ENCODE assay signal across 18 cellular contexts in the genomic region with DNA sequence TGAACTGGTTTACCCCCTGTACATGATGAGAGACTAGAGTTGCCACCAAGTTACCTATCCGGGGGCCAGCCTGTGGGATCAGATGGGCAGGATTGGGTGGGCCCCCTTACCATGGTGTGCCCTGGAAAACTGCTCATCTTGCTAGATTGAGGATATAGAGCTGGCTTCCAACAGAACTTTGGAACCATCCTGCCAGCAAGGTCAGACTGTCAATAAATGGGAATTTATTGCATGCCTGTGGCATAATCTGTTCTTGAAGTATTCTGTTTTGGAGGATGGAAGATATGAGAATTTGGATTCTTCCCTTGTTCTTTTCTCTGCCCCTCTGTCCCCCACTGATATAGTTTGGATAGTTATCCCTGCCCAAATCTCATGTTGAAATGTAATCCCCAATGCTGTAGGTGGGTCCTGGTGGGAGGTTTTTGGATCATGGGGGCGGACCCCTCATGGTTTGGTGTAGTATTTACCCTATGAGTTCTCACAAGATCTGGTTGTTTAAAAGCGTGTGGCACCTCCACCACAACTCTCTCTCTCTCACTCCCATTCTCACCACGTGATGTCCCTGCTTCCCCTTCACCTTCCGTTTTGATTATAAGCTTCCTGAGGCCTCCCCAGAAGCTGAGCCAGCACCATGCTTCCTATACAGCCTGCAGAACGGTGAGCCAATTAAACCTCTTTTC. TPM values are rescaled to one million over a fixed set of nuclear protein-coding genes. Genes with fewer than 3 reads are reported as not detected.
DNase-seq lines count a peak whose midpoint lies in the region; ATAC-seq and TF ChIP-seq lines count a peak whose summit lies in the region.
"Had no signal": no experiment of that assay in that cellular context is flagged by ENCODE, and none has a peak within 500 bp of the region (broad histone marks: within the 10 kb centered on the region; RNA-seq: fewer than 3 reads in every experiment).

No MANE protein-coding gene starts in this region.

- peaks cover 21% of the 10 kb centered on the region for H3K79me1 ChIP-seq in mesenchymal stem cell (replicated peaks; ENCODE audit: low read length, poor library complexity, severe bottlenecking)

- ATAC-seq in CD4-positive, CD25-positive, alpha-beta regulatory T cell (ENCODE audit: low read depth in 2 of 2) = no peak
- ATAC-seq in HG03108 (IDR thresholded peaks at IDR 0.05; ENCODE audit: unreplicated experiment) (no peak), HG03280 (IDR thresholded peaks at IDR 0.05; ENCODE audit: unreplicated experiment) (no peak)
- ATAC-seq: esophagus mucosa had no signal

- peak overlapping the region; percentile 23 for H3K27ac ChIP-seq in CD4-positive, CD25-positive, alpha-beta regulatory T cell (ENCODE audit: insufficient read depth, low read length, poor library complexity, severe bottlenecking)
- H3K27ac ChIP-seq in mesenchymal stem cell (ENCODE audit: low read length, poor library complexity, severe bottlenecking) = no peak overlapping the region
- H3K27ac ChIP-seq: BLaER1, prostate gland had no signal

- H3K4me1 ChIP-seq in CD4-positive, CD25-positive, alpha-beta regulatory T cell (ENCODE audit: control insufficient read depth, insufficient read depth, low read length, poor library complexity, severe bottlenecking) = peaks cover 39% of the 10 kb centered on the region
- peaks cover 9% of the 10 kb centered on the region for H3K4me1 ChIP-seq in mesenchymal stem cell (ENCODE audit: control insufficient read depth, insufficient read depth, low read depth, low read length)
- H3K4me1 ChIP-seq: prostate gland had no signal

- H2BK5ac ChIP-seq in mesenchymal stem cell (ENCODE audit: low read depth, low read length, poor library complexity, severe bottlenecking) = no peak overlapping the region

- no TSS peak for BruUV-seq in Calu3 (replicated peaks; lab: Mats Ljungman, UMichigan)

- peaks cover 4% of the 10 kb centered on the region for H3K36me3 ChIP-seq in CD4-positive, CD25-positive, alpha-beta regulatory T cell (ENCODE audit: control insufficient read depth, insufficient read depth, low read length)
- H3K36me3 ChIP-seq in mesenchymal stem cell (ENCODE audit: control insufficient read depth in 1 of 2, insufficient read depth in 2 of 2, low read depth in 1 of 2, low read length in 2 of 2) = peaks cover 9 to 28% of the 10 kb centered on the region in 2 experiments
- H3K36me3 ChIP-seq: prostate gland had no signal

- H2AK5ac ChIP-seq in mesenchymal stem cell (ENCODE audit: low read length, severe bottlenecking) = no peak overlapping the region

- H3K27me3 ChIP-seq in CD4-positive, CD25-positive, alpha-beta regulatory T cell (ENCODE audit: control insufficient read depth, insufficient read depth, low read length) = no peaks in the 10 kb centered on the region
- H3K27me3 ChIP-seq in mesenchymal stem cell (ENCODE audit: control insufficient read depth in 1 of 2, insufficient read depth in 1 of 2, low read length in 2 of 2) = no peaks in the 10 kb centered on the region
- H3K27me3 ChIP-seq: BLaER1 had no signal

- H3K23ac ChIP-seq in mesenchymal stem cell (ENCODE audit: low read length in 2 of 2) = no peak overlapping the region

- no peak overlapping the region for H3K18ac ChIP-seq in mesenchymal stem cell (ENCODE audit: low read depth in 1 of 2, low read length in 2 of 2)

- no peak overlapping the region for H2BK12ac ChIP-seq in mesenchymal stem cell (ENCODE audit: low read length in 2 of 2)

- H3K27ac Mint-ChIP-seq in CD4-positive, CD25-positive, alpha-beta regulatory T cell = peak overlapping the region; percentile 70 to 91 (median 77)
- peak overlapping the region; percentile 5 for H3K27ac Mint-ChIP-seq in Calu3 (ENCODE audit: unreplicated experiment)
- peak overlapping the region; percentile 32 for H3K27ac Mint-ChIP-seq in activated CD4-positive, alpha-beta memory T cell treated with anti-CD3 and anti-CD28 coated beads, Interleukin-2, amount 10 ng/mL, durations not matched to agents 7 days and 5 days

- no peak overlapping the region for H4K91ac ChIP-seq in mesenchymal stem cell (ENCODE audit: low read length)

- no peak overlapping the region for H4K8ac ChIP-seq in mesenchymal stem cell (ENCODE audit: low read length)

- no peak overlapping the region for H3K4me3 ChIP-seq in CD4-positive, CD25-positive, alpha-beta regulatory T cell (ENCODE audit: low read depth, low read length)
- no peak overlapping the region for H3K4me3 ChIP-seq in mesenchymal stem cell (ENCODE audit: insufficient read depth in 1 of 2, low read depth in 1 of 2, low read length in 2 of 2)
- H3K4me3 ChIP-seq: BLaER1, prostate gland had no signal

- POLR2A ChIA-PET in activated CD4-positive, alpha-beta memory T cell treated with anti-CD3 and anti-CD28 coated beads, Interleukin-2, amount 10 ng/mL, durations not matched to agents 7 days and 5 days (lab: Charles Lee) = interaction anchor here (0.6 to 2.2 kb wide), 5 partner anchors 10 to 428 kb away, joined by 3 to 7 read pairs (median 5); partner anchors contain the start of genes CHMP4A and MDP1

- no peak overlapping the region for H3K4ac ChIP-seq in mesenchymal stem cell (ENCODE audit: low read depth in 1 of 2, low read length in 2 of 2)

- no peak for TF ChIP-seq CTCF in Calu3 (IDR thresholded peaks at IDR 0.05; ENCODE audit: unreplicated experiment)

- intact Hi-C loops in Calu3 (cut with micrococcal nuclease; ENCODE audit: unreplicated experiment) = no loop called here

- no peak overlapping the region for H2AFZ ChIP-seq in mesenchymal stem cell (ENCODE audit: low read depth, low read length)

- no peak overlapping the region for H3K14ac ChIP-seq in mesenchymal stem cell (ENCODE audit: low read length in 2 of 2)

- H3K9me3 ChIP-seq in CD4-positive, CD25-positive, alpha-beta regulatory T cell (ENCODE audit: control insufficient read depth in 2 of 2, low read length in 2 of 2) = no peaks in the 10 kb centered on the region
- peaks cover 3% of the 10 kb centered on the region for H3K9me3 ChIP-seq in mesenchymal stem cell (ENCODE audit: control insufficient read depth, low read length)
- H3K9me3 ChIP-seq: prostate gland, SK-N-SH had no signal

- 99% methylated on average over 5 of the region's 6 CpGs for WGBS in mesenchymal stem cell

- peaks cover 13% of the 10 kb centered on the region for H3K27me3 Mint-ChIP-seq in CD4-positive, CD25-positive, alpha-beta regulatory T cell
- H3K27me3 Mint-ChIP-seq in Calu3 (ENCODE audit: unreplicated experiment) = no peaks in the 10 kb centered on the region
- no peaks in the 10 kb centered on the region for H3K27me3 Mint-ChIP-seq in activated CD4-positive, alpha-beta memory T cell treated with anti-CD3 and anti-CD28 coated beads, Interleukin-2, amount 10 ng/mL, durations not matched to agents 7 days and 5 days

- H3K4me1 Mint-ChIP-seq in CD4-positive, CD25-positive, alpha-beta regulatory T cell = peaks cover 22 to 66% (median 40%) of the 10 kb centered on the region in 4 donors
- peaks cover 5% of the 10 kb centered on the region for H3K4me1 Mint-ChIP-seq in Calu3 (ENCODE audit: low read depth, unreplicated experiment)
- H3K4me1 Mint-ChIP-seq in activated CD4-positive, alpha-beta memory T cell treated with anti-CD3 and anti-CD28 coated beads, Interleukin-2, amount 10 ng/mL, durations not matched to agents 7 days and 5 days = peaks cover 41% of the 10 kb centered on the region

- H3K9ac ChIP-seq in mesenchymal stem cell (ENCODE audit: low read length) = no peak overlapping the region
- H3K9ac ChIP-seq: BLaER1, SK-N-SH had no signal

- no peak for DNase-seq in CD4-positive, CD25-positive, alpha-beta regulatory T cell
- DNase-seq in Calu3 (no peak), mesenchymal stem cell (no peak), NCI-H2029 treated with DMSO at 0.1 percent for 48 hours (lab: John Stamatoyannopoulos, UW) (no peak), occipital lobe (lab: John Stamatoyannopoulos, UW) (no peak)
- no peak for DNase-seq in activated CD4-positive, alpha-beta memory T cell treated with anti-CD3 and anti-CD28 coated beads, Interleukin-2, amount 10 ng/mL, durations not matched to agents 7 days and 5 days
- DNase-seq: activated CD4-positive, CD25-positive, alpha-beta regulatory T cell; cortex of kidney; DND-41; glutamatergic neuron; NCI-H1105; SK-N-SH had no signal

- H3K4me3 Mint-ChIP-seq in CD4-positive, CD25-positive, alpha-beta regulatory T cell = peak overlapping the region in 3 of 4 donors; percentile 4 to 91 (median 38)
- no peak overlapping the region for H3K4me3 Mint-ChIP-seq in Calu3 (ENCODE audit: low read depth, unreplicated experiment)
- no peak overlapping the region for H3K4me3 Mint-ChIP-seq in activated CD4-positive, alpha-beta memory T cell treated with anti-CD3 and anti-CD28 coated beads, Interleukin-2, amount 10 ng/mL, durations not matched to agents 7 days and 5 days

- peaks cover 24% of the 10 kb centered on the region for H3K36me3 Mint-ChIP-seq in CD4-positive, CD25-positive, alpha-beta regulatory T cell
- H3K36me3 Mint-ChIP-seq in Calu3 (ENCODE audit: insufficient read depth, unreplicated experiment) = peaks cover 70% of the 10 kb centered on the region
- H3K36me3 Mint-ChIP-seq in activated CD4-positive, alpha-beta memory T cell treated with anti-CD3 and anti-CD28 coated beads, Interleukin-2, amount 10 ng/mL, durations not matched to agents 7 days and 5 days (ENCODE audit: low read depth) = peaks cover 70% of the 10 kb centered on the region

- no peak overlapping the region for H2BK15ac ChIP-seq in mesenchymal stem cell (ENCODE audit: low read depth, poor library complexity, severe bottlenecking)

- H3K4me2 ChIP-seq in mesenchymal stem cell (ENCODE audit: low read length, poor library complexity, severe bottlenecking) = peak overlapping the region; percentile 22
- H3K4me2 ChIP-seq: BLaER1, SK-N-SH had no signal

- no peak overlapping the region for H2BK120ac ChIP-seq in mesenchymal stem cell (ENCODE audit: low read depth, low read length)

- CTCF ChIA-PET in Calu3 (lab: Charles Lee) = interaction anchor here (0.7 kb wide), 1 partner anchor 104 kb away, joined by 6 read pairs; no protein-coding TSS in a partner anchor
- CTCF ChIA-PET in activated CD4-positive, alpha-beta memory T cell treated with anti-CD3 and anti-CD28 coated beads, Interleukin-2, amount 10 ng/mL, durations not matched to agents 7 days and 5 days (lab: Charles Lee) = interaction anchor here (0.6 to 1.0 kb wide), 2 partner anchors 14 to 32 kb away, joined by 3 to 6 read pairs; partner anchors contain the start of gene CHMP4A

- H3K9me3 Mint-ChIP-seq in CD4-positive, CD25-positive, alpha-beta regulatory T cell = peaks cover 0 to 2% (median 0%) of the 10 kb centered on the region in 7 donors
- H3K9me3 Mint-ChIP-seq in Calu3 (ENCODE audit: low read depth, unreplicated experiment) = peaks cover 5% of the 10 kb centered on the region
- peaks cover 20% of the 10 kb centered on the region for H3K9me3 Mint-ChIP-seq in activated CD4-positive, alpha-beta memory T cell treated with anti-CD3 and anti-CD28 coated beads, Interleukin-2, amount 10 ng/mL, durations not matched to agents 7 days and 5 days

RNA-seq across cellular contexts. Expression of gene TM9SF1, which starts 3.7 kb away (rescaled TPM):
- total RNA-seq in CD4-positive, CD25-positive, alpha-beta regulatory T cell = 20.0 TPM
- polyA plus RNA-seq in CD4-positive, CD25-positive, alpha-beta regulatory T cell = 10 to 100 TPM; 36.8 to 42.3 (median 40.0) TPM
- total RNA-seq in Calu3 (2022) (68.0 and 70.9 TPM in 2 replicates), occipital lobe (20.6 TPM)
- 10 to 100 TPM; 30.8 to 35.1 TPM for total RNA-seq in activated CD4-positive, alpha-beta memory T cell treated with anti-CD3 and anti-CD28 coated beads, Interleukin-2, amount 10 ng/mL, durations not matched to agents 7 days and 5 days
- polyA plus RNA-seq in mesenchymal stem cell (2013, experiment 1 of 2) = 61.6 TPM
- 61.9 TPM for polyA plus RNA-seq in mesenchymal stem cell (2013, experiment 2 of 2)

RNA-seq across cellular contexts. Expression of gene TSSK4, which starts 6.5 kb away (rescaled TPM):
- 0.44 TPM for total RNA-seq in CD4-positive, CD25-positive, alpha-beta regulatory T cell
- 1 to 10 TPM in 3 of 4 donors, under 1 TPM in 1; 0.86 to 1.5 (median 1.2) TPM for polyA plus RNA-seq in CD4-positive, CD25-positive, alpha-beta regulatory T cell
- 0.47 TPM in 1 of 2 replicates, not detected in the other for total RNA-seq in Calu3 (2022)
- under 1 TPM; 0.48 to 0.76 TPM for total RNA-seq in activated CD4-positive, alpha-beta memory T cell treated with anti-CD3 and anti-CD28 coated beads, Interleukin-2, amount 10 ng/mL, durations not matched to agents 7 days and 5 days
- polyA plus RNA-seq in mesenchymal stem cell (2013, experiment 1 of 2) = 0.07 TPM
- polyA plus RNA-seq in mesenchymal stem cell (2013, experiment 2 of 2) = 0.04 TPM
- total RNA-seq in occipital lobe = not detected
- total RNA-seq: esophagus mucosa, subcutaneous adipose tissue had no signal
- polyA plus RNA-seq: SK-N-SH had no signal

RNA-seq across cellular contexts. Expression of gene IPO4, which starts 10.4 kb away (rescaled TPM):
- 33.7 TPM for total RNA-seq in CD4-positive, CD25-positive, alpha-beta regulatory T cell
- 10 to 100 TPM; 13.0 to 14.8 (median 14.1) TPM for polyA plus RNA-seq in CD4-positive, CD25-positive, alpha-beta regulatory T cell
- total RNA-seq in Calu3 (2022) (82.6 and 86.4 TPM in 2 replicates), occipital lobe (11.7 TPM)
- total RNA-seq in activated CD4-positive, alpha-beta memory T cell treated with anti-CD3 and anti-CD28 coated beads, Interleukin-2, amount 10 ng/mL, durations not matched to agents 7 days and 5 days = 10 to 100 TPM; 24.0 to 26.2 TPM
- 16.9 TPM for polyA plus RNA-seq in mesenchymal stem cell (2013, experiment 1 of 2)
- 17.0 TPM for polyA plus RNA-seq in mesenchymal stem cell (2013, experiment 2 of 2)

RNA-seq across cellular contexts. Expression of gene CHMP4A, which starts 14.3 kb away (rescaled TPM):
- total RNA-seq in CD4-positive, CD25-positive, alpha-beta regulatory T cell = 108 TPM
- 100 to 1,000 TPM; 122 to 154 (median 142) TPM for polyA plus RNA-seq in CD4-positive, CD25-positive, alpha-beta regulatory T cell
- total RNA-seq in Calu3 (2022) (53.2 and 60.8 TPM in 2 replicates), occipital lobe (41.5 TPM)
- 10 to 100 TPM; 92.9 to 97.9 TPM for total RNA-seq in activated CD4-positive, alpha-beta memory T cell treated with anti-CD3 and anti-CD28 coated beads, Interleukin-2, amount 10 ng/mL, durations not matched to agents 7 days and 5 days
- 40.1 TPM for polyA plus RNA-seq in mesenchymal stem cell (2013, experiment 1 of 2)
- polyA plus RNA-seq in mesenchymal stem cell (2013, experiment 2 of 2) = 38.0 TPM

RNA-seq across cellular contexts. Expression of gene MDP1, which starts 16.9 kb away (rescaled TPM):
- total RNA-seq in CD4-positive, CD25-positive, alpha-beta regulatory T cell = 6.0 TPM
- 10 to 100 TPM; 29.0 to 52.6 (median 35.6) TPM for polyA plus RNA-seq in CD4-positive, CD25-positive, alpha-beta regulatory T cell
- total RNA-seq in Calu3 (2022) (7.4 and 8.9 TPM in 2 replicates), occipital lobe (15.6 TPM)
- 10 to 100 TPM; 13.5 to 17.0 TPM for total RNA-seq in activated CD4-positive, alpha-beta memory T cell treated with anti-CD3 and anti-CD28 coated beads, Interleukin-2, amount 10 ng/mL, durations not matched to agents 7 days and 5 days
- polyA plus RNA-seq in mesenchymal stem cell (2013, experiment 1 of 2) = 24.8 TPM
- 26.3 TPM for polyA plus RNA-seq in mesenchymal stem cell (2013, experiment 2 of 2)

Comparison
In these comparisons a context has a peak if more than half of its experiments do, and no peak if none do; other contexts are left out.
1. H3K27ac Mint-ChIP-seq: peak in every context shown above with its lines; median percentile 77 in CD4-positive, CD25-positive, alpha-beta regulatory T cell; 32 in activated CD4-positive, alpha-beta memory T cell treated with anti-CD3 and anti-CD28 coated beads, Interleukin-2, amount 10 ng/mL, durations not matched to agents 7 days and 5 days; 5 in Calu3.
2. H3K4me3 Mint-ChIP-seq: peak in CD4-positive, CD25-positive, alpha-beta regulatory T cell (3 of 4); none in Calu3 (single experiment) and activated CD4-positive, alpha-beta memory T cell treated with anti-CD3 and anti-CD28 coated beads, Interleukin-2, amount 10 ng/mL, durations not matched to agents 7 days and 5 days (single experiment).